In genomic region chr17:82400206-82400605, GRCh38 we compare ENCODE assay signal across 11 cellular contexts. TPM values are rescaled to one million over a fixed set of nuclear protein-coding genes. Genes with fewer than 3 reads are reported as not detected.
A peak's percentile ranks its signal among the peaks of the same experiment; 100 is the strongest.
DNase-seq lines count a peak whose midpoint lies in the region; ATAC-seq lines count a peak whose summit lies in the region.
"Had no signal": no experiment of that assay in that cellular context is flagged by ENCODE, and none has a peak within 500 bp of the region (broad histone marks: within the 10 kb centered on the region; RNA-seq: fewer than 3 reads in every experiment).

No MANE protein-coding gene starts in this region.

- DNase-seq in Right ventricle myocardium inferior (ENCODE audit: missing footprints) (peak; percentile 20), Right ventricle myocardium superior (no peak), SKM-1 treated with dmso at 0.1 percent for 144 hours (lab: John Stamatoyannopoulos, UW; ENCODE audit: unreplicated experiment) (peak; percentile 58), left kidney (ENCODE audit: low read depth, low spot score) (peak; percentile 40), NCI-H1417 treated with DMSO at 0.1 percent for 48 hours (lab: John Stamatoyannopoulos, UW) (no peak), epidermal melanocyte (ENCODE audit: insufficient read length, low spot score) (no peak), hepatic stellate cell (ENCODE audit: low spot score) (no peak)
- DNase-seq: occipital lobe, trophoblast cell had no signal

- ATAC-seq in Right ventricle myocardium inferior (no peak), Right ventricle myocardium superior (ENCODE audit: poor library complexity) (no peak), HG03521 (IDR thresholded peaks at IDR 0.05; ENCODE audit: unreplicated experiment) (no peak)

- intact Hi-C loops in Right ventricle myocardium inferior (cut with DNase I) (no loop called here), Right ventricle myocardium superior (cut with DNase I) (no loop called here)

RNA-seq across cellular contexts. Expression of gene HEXD, which starts 17.9 kb away (rescaled TPM):
- 14.4 TPM for total RNA-seq in Right ventricle myocardium inferior
- 14.8 TPM for total RNA-seq in Right ventricle myocardium superior

RNA-seq across cellular contexts. Expression of gene OGFOD3, which starts 18.2 kb away (rescaled TPM):
- total RNA-seq in Right ventricle myocardium inferior (23.5 TPM), Right ventricle myocardium superior (29.9 TPM)

RNA-seq across cellular contexts. Expression of gene UTS2R, which starts 28.6 kb away (rescaled TPM):
- total RNA-seq in Right ventricle myocardium inferior: 0.76 TPM
- total RNA-seq in Right ventricle myocardium superior: 0.81 TPM
- total RNA-seq: lower lobe of right lung, occipital lobe had no signal

RNA-seq across cellular contexts. Expression of gene TEX19, which starts 41.2 kb away (rescaled TPM):
- total RNA-seq in Right ventricle myocardium inferior (not detected), Right ventricle myocardium superior (not detected)
- total RNA-seq: lower lobe of right lung, occipital lobe had no signal

RNA-seq across cellular contexts. Expression of gene CYBC1, which starts 50.3 kb away (rescaled TPM):
- 29.4 TPM for total RNA-seq in Right ventricle myocardium inferior
- 26.6 TPM for total RNA-seq in Right ventricle myocardium superior

Comparison
In these comparisons a context has a peak if more than half of its experiments do, and no peak if none do; other contexts are left out.
1. DNase-seq: peak in Right ventricle myocardium inferior (single experiment), SKM-1 treated with dmso at 0.1 percent for 144 hours (single experiment) and left kidney (single experiment); none in Right ventricle myocardium superior (single experiment), NCI-H1417 treated with DMSO at 0.1 percent for 48 hours (single experiment), epidermal melanocyte (single experiment) and hepatic stellate cell (single experiment).